Comparison of ENCODE assay signal across 28 cellular contexts in genomic region chrX:118665204-118665603, GRCh38.
A peak's percentile ranks its signal among the peaks of the same experiment; 100 is the strongest.
DNase-seq lines count a peak whose midpoint lies in the region; ATAC-seq, FAIRE-seq and TF ChIP-seq lines count a peak whose summit lies in the region.
"Had no signal": no experiment of that assay in that cellular context is flagged by ENCODE, and none has a peak within 500 bp of the region (broad histone marks: within the 10 kb centered on the region; RNA-seq: fewer than 3 reads in every experiment).

No MANE protein-coding gene starts in this region.

- intact Hi-C loops in activated CD4-positive, alpha-beta T cell treated with anti-CD3 and anti-CD28 coated beads for 36 hours (cut with DNase I, micrococcal nuclease) = no loop called here
- intact Hi-C loops in kidney (cut with DNase I) = no loop called here

- H3K4me1 ChIP-seq in kidney (ENCODE audit: control insufficient read depth in 1 of 2, insufficient read depth in 1 of 2, low read depth in 1 of 2, low read length in 2 of 2) = no peaks in the 10 kb centered on the region
- H3K4me1 ChIP-seq: BE2C had no signal

- no peak for DNase-seq in activated CD4-positive, alpha-beta T cell treated with anti-CD3 and anti-CD28 coated beads for 36 hours
- DNase-seq in activated CD4-positive, alpha-beta T cell treated with anti-CD3 and anti-CD28 coated beads, Interleukin-2, amount 10 ng/mL, durations not matched to agents 7 days and 5 days = no peak
- DNase-seq in activated naive CD8-positive, alpha-beta T cell treated with anti-CD3 and anti-CD28 coated beads for 36 hours = no peak
- DNase-seq in bronchial epithelial cell (ENCODE audit: low read depth) = peak; percentile 31
- DNase-seq in kidney = no peak
- no peak for DNase-seq in RWPE1 (ENCODE audit: low spot score)
- DNase-seq: ACHN; AML-193; BE2C; CD4-positive, alpha-beta T cell; CD8-positive, alpha-beta memory T cell; DMS 273 treated with DMSO at 0.1 percent for 48 hours; DMS79; EL; GDM1; GOT3; HFFc6 had no signal

- no peak for ATAC-seq in activated CD4-positive, alpha-beta T cell treated with anti-CD3 and anti-CD28 coated beads for 36 hours
- ATAC-seq in HG03095 (IDR thresholded peaks at IDR 0.05; ENCODE audit: unreplicated experiment) = no peak
- ATAC-seq: GM12878 had no signal

- no peaks in the 10 kb centered on the region for H3K9me3 ChIP-seq in kidney (ENCODE audit: control insufficient read depth in 1 of 2, low read length in 2 of 2)
- H3K9me3 ChIP-seq: BE2C, HAP-1 had no signal

- H3K27ac Mint-ChIP-seq in activated CD4-positive, alpha-beta T cell treated with anti-CD3 and anti-CD28 coated beads for 36 hours = peak overlapping the region; percentile 42
- no peak overlapping the region for H3K27ac Mint-ChIP-seq in activated CD4-positive, alpha-beta T cell treated with anti-CD3 and anti-CD28 coated beads, Interleukin-2, amount 10 ng/mL, durations not matched to agents 7 days and 5 days
- peak overlapping the region; percentile 76 for H3K27ac Mint-ChIP-seq in activated naive CD8-positive, alpha-beta T cell
- no peak overlapping the region for H3K27ac Mint-ChIP-seq in activated naive CD8-positive, alpha-beta T cell treated with anti-CD3 and anti-CD28 coated beads for 36 hours
- H3K27ac Mint-ChIP-seq: CD4-positive, alpha-beta T cell; HFFc6 had no signal

- FAIRE-seq in bronchial epithelial cell (lab: Jason Lieb, UNC) (no peak), kidney (lab: Jason Lieb, UNC) (peak; percentile 19)
- FAIRE-seq: A204.1, D721Med, GM12878, GM18507, H54 had no signal

- POLR2A ChIA-PET in activated CD4-positive, alpha-beta T cell treated with anti-CD3 and anti-CD28 coated beads for 36 hours (lab: Charles Lee) = no interaction called here
- POLR2A ChIA-PET in activated CD4-positive, alpha-beta T cell treated with anti-CD3 and anti-CD28 coated beads, Interleukin-2, amount 10 ng/mL, durations not matched to agents 7 days and 5 days (lab: Charles Lee) = no interaction called here
- POLR2A ChIA-PET in RWPE1 (lab: Yijun Ruan, JAX; ENCODE audit: low non-redundant PET) = no interaction called here

- H3K36me3 ChIP-seq in bronchial epithelial cell (ENCODE audit: control insufficient read depth, insufficient read depth, low read length) = no peaks in the 10 kb centered on the region
- H3K36me3 ChIP-seq in kidney (ENCODE audit: control insufficient read depth in 1 of 2, insufficient read depth in 2 of 2, low read length in 2 of 2) = no peaks in the 10 kb centered on the region
- H3K36me3 ChIP-seq: BE2C, HAP-1 had no signal

- H3K27ac ChIP-seq in kidney (ENCODE audit: low read depth in 2 of 2, low read length in 2 of 2) = no peak overlapping the region
- no peak overlapping the region for H3K27ac ChIP-seq in RWPE1
- H3K27ac ChIP-seq: 22Rv1; BLaER1 treated with 17β-estradiol and CSF1 and Interleukin-3, amounts not matched to agents 10 nM and 100 nM had no signal

- CTCF ChIA-PET in activated CD4-positive, alpha-beta T cell treated with anti-CD3 and anti-CD28 coated beads for 36 hours (lab: Charles Lee) = no interaction called here
- CTCF ChIA-PET in activated CD4-positive, alpha-beta T cell treated with anti-CD3 and anti-CD28 coated beads, Interleukin-2, amount 10 ng/mL, durations not matched to agents 7 days and 5 days (lab: Charles Lee) = no interaction called here
- CTCF ChIA-PET in RWPE1 (lab: Yijun Ruan, JAX) = no interaction called here

- H3K4me1 Mint-ChIP-seq in activated CD4-positive, alpha-beta T cell treated with anti-CD3 and anti-CD28 coated beads for 36 hours = peaks cover 4% of the 10 kb centered on the region
- H3K4me1 Mint-ChIP-seq in activated CD4-positive, alpha-beta T cell treated with anti-CD3 and anti-CD28 coated beads, Interleukin-2, amount 10 ng/mL, durations not matched to agents 7 days and 5 days = no peaks in the 10 kb centered on the region
- peaks cover 2% of the 10 kb centered on the region for H3K4me1 Mint-ChIP-seq in activated naive CD8-positive, alpha-beta T cell (ENCODE audit: low read depth)
- no peaks in the 10 kb centered on the region for H3K4me1 Mint-ChIP-seq in activated naive CD8-positive, alpha-beta T cell treated with anti-CD3 and anti-CD28 coated beads for 36 hours
- H3K4me1 Mint-ChIP-seq: CD14-positive monocyte had no signal

- no peaks in the 10 kb centered on the region for H3K27me3 Mint-ChIP-seq in activated CD4-positive, alpha-beta T cell treated with anti-CD3 and anti-CD28 coated beads for 36 hours
- no peaks in the 10 kb centered on the region for H3K27me3 Mint-ChIP-seq in activated CD4-positive, alpha-beta T cell treated with anti-CD3 and anti-CD28 coated beads, Interleukin-2, amount 10 ng/mL, durations not matched to agents 7 days and 5 days
- no peaks in the 10 kb centered on the region for H3K27me3 Mint-ChIP-seq in activated naive CD8-positive, alpha-beta T cell
- H3K27me3 Mint-ChIP-seq in activated naive CD8-positive, alpha-beta T cell treated with anti-CD3 and anti-CD28 coated beads for 36 hours = no peaks in the 10 kb centered on the region
- H3K27me3 Mint-ChIP-seq: CD4-positive, alpha-beta T cell; CD8-positive, alpha-beta memory T cell had no signal

- H3K4me3 ChIP-seq in bronchial epithelial cell (ENCODE audit: low read depth, low read length) = no peak overlapping the region
- H3K4me3 ChIP-seq in kidney (ENCODE audit: low read length in 2 of 2) = no peak overlapping the region
- H3K4me3 ChIP-seq: BLaER1 treated with 17β-estradiol and CSF1 and Interleukin-3, amounts not matched to agents 10 nM and 100 nM; GM12878; HAP-1 had no signal

- H3K27me3 ChIP-seq in bronchial epithelial cell (ENCODE audit: control insufficient read depth, insufficient read depth, low read length) = no peaks in the 10 kb centered on the region
- H3K27me3 ChIP-seq: BE2C; BLaER1 treated with 17β-estradiol and CSF1 and Interleukin-3, amounts not matched to agents 10 nM and 100 nM had no signal

- no peaks in the 10 kb centered on the region for H3K9me3 Mint-ChIP-seq in activated CD4-positive, alpha-beta T cell treated with anti-CD3 and anti-CD28 coated beads for 36 hours (ENCODE audit: low read depth)
- H3K9me3 Mint-ChIP-seq in activated CD4-positive, alpha-beta T cell treated with anti-CD3 and anti-CD28 coated beads, Interleukin-2, amount 10 ng/mL, durations not matched to agents 7 days and 5 days = no peaks in the 10 kb centered on the region
- H3K9me3 Mint-ChIP-seq in activated naive CD8-positive, alpha-beta T cell (ENCODE audit: low read depth) = no peaks in the 10 kb centered on the region
- H3K9me3 Mint-ChIP-seq in activated naive CD8-positive, alpha-beta T cell treated with anti-CD3 and anti-CD28 coated beads for 36 hours = no peaks in the 10 kb centered on the region
- H3K9me3 Mint-ChIP-seq: CD14-positive monocyte; CD4-positive, alpha-beta T cell; CD8-positive, alpha-beta memory T cell; HFFc6 had no signal

- H3K4me3 Mint-ChIP-seq in activated CD4-positive, alpha-beta T cell treated with anti-CD3 and anti-CD28 coated beads for 36 hours = no peak overlapping the region
- H3K4me3 Mint-ChIP-seq in activated CD4-positive, alpha-beta T cell treated with anti-CD3 and anti-CD28 coated beads, Interleukin-2, amount 10 ng/mL, durations not matched to agents 7 days and 5 days = no peak overlapping the region
- H3K4me3 Mint-ChIP-seq in activated naive CD8-positive, alpha-beta T cell = no peak overlapping the region
- no peak overlapping the region for H3K4me3 Mint-ChIP-seq in activated naive CD8-positive, alpha-beta T cell treated with anti-CD3 and anti-CD28 coated beads for 36 hours
- H3K4me3 Mint-ChIP-seq: CD14-positive monocyte; CD4-positive, alpha-beta T cell; CD8-positive, alpha-beta memory T cell; HFFc6 had no signal

- H3K9ac ChIP-seq in kidney (ENCODE audit: low read length in 2 of 2) = no peak overlapping the region
- H3K9ac ChIP-seq: BLaER1 treated with 17β-estradiol and CSF1 and Interleukin-3, amounts not matched to agents 10 nM and 100 nM had no signal

- TF ChIP-seq CTCF in bronchial epithelial cell (IDR thresholded peaks at IDR 0.05; ENCODE audit: insufficient read depth, low read length, severe bottlenecking) = no peak
- no peak for TF ChIP-seq CTCF in kidney (IDR thresholded peaks at IDR 0.05; ENCODE audit: borderline replicate concordance, extremely low read depth, insufficient read depth)
- TF ChIP-seq CTCF in RWPE1 (conservative IDR thresholded peaks at IDR 0.05; ENCODE audit: low read depth) = no peak

- H3K36me3 Mint-ChIP-seq in activated CD4-positive, alpha-beta T cell treated with anti-CD3 and anti-CD28 coated beads for 36 hours (ENCODE audit: low read depth) = peaks cover 19% of the 10 kb centered on the region
- peaks cover 33% of the 10 kb centered on the region for H3K36me3 Mint-ChIP-seq in activated CD4-positive, alpha-beta T cell treated with anti-CD3 and anti-CD28 coated beads, Interleukin-2, amount 10 ng/mL, durations not matched to agents 7 days and 5 days (ENCODE audit: low read depth)
- H3K36me3 Mint-ChIP-seq in activated naive CD8-positive, alpha-beta T cell = peaks cover 4% of the 10 kb centered on the region
- peaks cover 7% of the 10 kb centered on the region for H3K36me3 Mint-ChIP-seq in activated naive CD8-positive, alpha-beta T cell treated with anti-CD3 and anti-CD28 coated beads for 36 hours

Comparison
In these comparisons a context has a peak if more than half of its experiments do, and no peak if none do; other contexts are left out.
1. H3K27ac Mint-ChIP-seq: peak in activated CD4-positive, alpha-beta T cell treated with anti-CD3 and anti-CD28 coated beads for 36 hours (single experiment) and activated naive CD8-positive, alpha-beta T cell (single experiment); none in activated CD4-positive, alpha-beta T cell treated with anti-CD3 and anti-CD28 coated beads, Interleukin-2, amount 10 ng/mL, durations not matched to agents 7 days and 5 days (single experiment) and activated naive CD8-positive, alpha-beta T cell treated with anti-CD3 and anti-CD28 coated beads for 36 hours (single experiment).